ENCODE assay signal across 1 cellular context in the genomic region with DNA sequence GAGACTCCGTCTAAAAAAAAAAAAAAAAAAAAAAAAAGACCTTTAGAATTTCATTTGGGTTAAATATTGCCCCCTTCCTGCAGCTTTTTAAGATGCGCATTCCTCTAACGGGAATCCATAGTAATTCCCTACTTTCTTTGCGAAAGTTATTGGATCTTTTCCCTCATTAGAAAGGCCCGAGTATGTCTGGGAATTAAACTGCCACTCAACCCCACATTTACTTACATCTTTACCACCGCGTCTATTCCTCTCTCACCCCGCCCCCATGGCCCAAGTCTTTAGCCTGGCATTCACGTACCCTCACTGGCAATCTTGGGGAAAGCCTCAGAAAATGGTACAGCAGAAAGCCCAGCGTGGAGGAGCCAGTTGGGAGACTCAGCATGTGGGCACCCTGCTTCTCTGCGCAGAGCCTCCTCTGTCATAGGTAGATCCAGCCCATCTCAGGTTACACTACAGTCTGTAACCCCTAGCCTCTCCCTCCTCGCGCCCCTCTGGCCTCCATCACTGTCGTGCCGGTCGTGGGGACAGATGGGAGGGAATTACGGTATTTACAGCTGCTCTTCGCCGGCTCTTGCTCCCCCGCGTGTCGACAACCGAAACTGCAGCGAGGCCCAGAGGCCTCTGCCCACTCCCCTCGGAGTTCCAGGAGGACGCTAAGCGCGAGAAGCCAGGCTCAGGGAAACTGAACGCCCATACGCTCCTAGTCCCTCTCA.
TF ChIP-seq lines count a peak whose summit lies in the region.

No MANE protein-coding gene starts in this region.

TF ChIP-seq in HepG2, 621 proteins besides CTCF, POLR2A, EP300 and RAD21 (continued from another document and continues in another):
- TF ChIP-seq, protein P1, sequence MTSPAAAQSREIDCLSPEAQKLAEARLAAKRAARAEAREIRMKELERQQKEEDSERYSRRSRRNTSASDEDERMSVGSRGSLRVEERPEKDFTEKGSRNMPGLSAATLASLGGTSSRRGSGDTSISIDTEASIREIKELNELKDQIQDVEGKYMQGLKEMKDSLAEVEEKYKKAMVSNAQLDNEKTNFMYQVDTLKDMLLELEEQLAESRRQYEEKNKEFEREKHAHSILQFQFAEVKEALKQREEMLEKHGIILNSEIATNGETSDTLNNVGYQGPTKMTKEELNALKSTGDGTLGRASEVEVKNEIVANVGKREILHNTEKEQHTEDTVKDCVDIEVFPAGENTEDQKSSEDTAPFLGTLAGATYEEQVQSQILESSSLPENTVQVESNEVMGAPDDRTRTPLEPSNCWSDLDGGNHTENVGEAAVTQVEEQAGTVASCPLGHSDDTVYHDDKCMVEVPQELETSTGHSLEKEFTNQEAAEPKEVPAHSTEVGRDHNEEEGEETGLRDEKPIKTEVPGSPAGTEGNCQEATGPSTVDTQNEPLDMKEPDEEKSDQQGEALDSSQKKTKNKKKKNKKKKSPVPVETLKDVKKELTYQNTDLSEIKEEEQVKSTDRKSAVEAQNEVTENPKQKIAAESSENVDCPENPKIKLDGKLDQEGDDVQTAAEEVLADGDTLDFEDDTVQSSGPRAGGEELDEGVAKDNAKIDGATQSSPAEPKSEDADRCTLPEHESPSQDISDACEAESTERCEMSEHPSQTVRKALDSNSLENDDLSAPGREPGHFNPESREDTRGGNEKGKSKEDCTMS (CRISPR knock-in tag; conservative IDR thresholded peaks at IDR 0.05), result no peak
- peak; percentile 68 for TF ChIP-seq KDM2A (CRISPR knock-in tag; IDR thresholded peaks at IDR 0.05; ENCODE audit: borderline replicate concordance, low read depth)
- no peak for TF ChIP-seq ZNF75D (CRISPR knock-in tag; IDR thresholded peaks at IDR 0.05; ENCODE audit: borderline replicate concordance)
- peak; percentile 51; the same call in 1 of the 2 replicates for TF ChIP-seq ZNF687 (CRISPR knock-in tag; IDR thresholded peaks at IDR 0.05)
- no peak for TF ChIP-seq SSRP1 (CRISPR knock-in tag; IDR thresholded peaks at IDR 0.05)
- no peak for TF ChIP-seq ZNF251 (CRISPR knock-in tag; IDR thresholded peaks at IDR 0.05)
- TF ChIP-seq ZNF567 (CRISPR knock-in tag; IDR thresholded peaks at IDR 0.05; ENCODE audit: borderline replicate concordance), result no peak
- TF ChIP-seq, protein P2, sequence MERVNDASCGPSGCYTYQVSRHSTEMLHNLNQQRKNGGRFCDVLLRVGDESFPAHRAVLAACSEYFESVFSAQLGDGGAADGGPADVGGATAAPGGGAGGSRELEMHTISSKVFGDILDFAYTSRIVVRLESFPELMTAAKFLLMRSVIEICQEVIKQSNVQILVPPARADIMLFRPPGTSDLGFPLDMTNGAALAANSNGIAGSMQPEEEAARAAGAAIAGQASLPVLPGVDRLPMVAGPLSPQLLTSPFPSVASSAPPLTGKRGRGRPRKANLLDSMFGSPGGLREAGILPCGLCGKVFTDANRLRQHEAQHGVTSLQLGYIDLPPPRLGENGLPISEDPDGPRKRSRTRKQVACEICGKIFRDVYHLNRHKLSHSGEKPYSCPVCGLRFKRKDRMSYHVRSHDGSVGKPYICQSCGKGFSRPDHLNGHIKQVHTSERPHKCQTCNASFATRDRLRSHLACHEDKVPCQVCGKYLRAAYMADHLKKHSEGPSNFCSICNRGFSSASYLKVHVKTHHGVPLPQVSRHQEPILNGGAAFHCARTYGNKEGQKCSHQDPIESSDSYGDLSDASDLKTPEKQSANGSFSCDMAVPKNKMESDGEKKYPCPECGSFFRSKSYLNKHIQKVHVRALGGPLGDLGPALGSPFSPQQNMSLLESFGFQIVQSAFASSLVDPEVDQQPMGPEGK (CRISPR knock-in tag; IDR thresholded peaks at IDR 0.05), result 0 out of 2 replicates have a peak, but pooled peaks have one; percentile 13
- TF ChIP-seq, protein P3, sequence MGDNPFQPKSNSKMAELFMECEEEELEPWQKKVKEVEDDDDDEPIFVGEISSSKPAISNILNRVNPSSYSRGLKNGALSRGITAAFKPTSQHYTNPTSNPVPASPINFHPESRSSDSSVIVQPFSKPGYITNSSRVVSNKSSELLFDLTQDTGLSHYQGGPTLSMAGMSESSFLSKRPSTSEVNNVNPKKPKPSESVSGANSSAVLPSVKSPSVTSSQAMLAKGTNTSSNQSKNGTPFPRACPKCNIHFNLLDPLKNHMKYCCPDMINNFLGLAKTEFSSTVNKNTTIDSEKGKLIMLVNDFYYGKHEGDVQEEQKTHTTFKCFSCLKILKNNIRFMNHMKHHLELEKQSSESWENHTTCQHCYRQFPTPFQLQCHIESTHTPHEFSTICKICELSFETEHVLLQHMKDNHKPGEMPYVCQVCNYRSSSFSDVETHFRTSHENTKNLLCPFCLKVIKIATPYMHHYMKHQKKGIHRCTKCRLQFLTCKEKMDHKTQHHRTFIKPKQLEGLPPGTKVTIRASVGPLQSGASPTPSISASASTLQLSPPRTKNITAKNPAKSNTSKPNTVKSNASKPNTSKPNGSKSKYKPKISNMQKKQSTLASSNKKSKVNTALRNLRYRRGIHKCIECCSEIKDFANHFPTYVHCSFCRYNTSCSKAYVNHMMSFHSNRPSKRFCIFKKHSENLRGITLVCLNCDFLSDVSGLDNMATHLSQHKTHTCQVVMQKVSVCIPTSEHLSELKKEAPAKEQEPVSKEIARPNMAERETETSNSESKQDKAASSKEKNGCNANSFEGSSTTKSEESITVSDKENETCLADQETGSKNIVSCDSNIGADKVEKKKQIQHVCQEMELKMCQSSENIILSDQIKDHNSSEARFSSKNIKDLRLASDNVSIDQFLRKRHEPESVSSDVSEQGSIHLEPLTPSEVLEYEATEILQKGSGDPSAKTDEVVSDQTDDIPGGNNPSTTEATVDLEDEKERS (CRISPR knock-in tag; IDR thresholded peaks at IDR 0.05), result no peak
- no peak for TF ChIP-seq ZNF770 (CRISPR knock-in tag; IDR thresholded peaks at IDR 0.05)
- peak; percentile 30 for TF ChIP-seq YY1 (IDR thresholded peaks at IDR 0.05; ENCODE audit: insufficient read depth, insufficient replicate concordance, low read depth, low read length)
- peak; percentile 99 for TF ChIP-seq GZF1 (CRISPR knock-in tag; IDR thresholded peaks at IDR 0.05)
- no peak for TF ChIP-seq ISL2 (CRISPR knock-in tag; IDR thresholded peaks at IDR 0.05)
- TF ChIP-seq NBN (conservative IDR thresholded peaks at IDR 0.05), result no peak
- no peak for TF ChIP-seq LCORL (IDR thresholded peaks at IDR 0.05)
- TF ChIP-seq LCORL (CRISPR knock-in tag; IDR thresholded peaks at IDR 0.05), result no peak
- TF ChIP-seq ZNF788 (CRISPR knock-in tag; IDR thresholded peaks at IDR 0.05; ENCODE audit: borderline replicate concordance), result 0 out of 2 replicates have a peak, but pooled peaks have one; percentile 49
- TF ChIP-seq NRL (CRISPR knock-in tag; IDR thresholded peaks at IDR 0.05; ENCODE audit: borderline replicate concordance), result peak; percentile 44; the same call in 1 of the 2 replicates
- 0 out of 2 replicates have a peak, but pooled peaks have one; percentile 18 for TF ChIP-seq MAZ (IDR thresholded peaks at IDR 0.05; ENCODE audit: borderline replicate concordance, low read depth, low read length)
- TF ChIP-seq MAZ (CRISPR knock-in tag; IDR thresholded peaks at IDR 0.05; ENCODE audit: low read depth), result no peak
- TF ChIP-seq ZBTB7A (CRISPR knock-in tag; IDR thresholded peaks at IDR 0.05), result peak; percentile 39; the same call in 1 of the 2 replicates
- TF ChIP-seq MLXIP (CRISPR knock-in tag; IDR thresholded peaks at IDR 0.05; ENCODE audit: borderline replicate concordance), result no peak
- 0 out of 2 replicates have a peak, but pooled peaks have one; percentile 32 for TF ChIP-seq PITX1 (CRISPR knock-in tag; IDR thresholded peaks at IDR 0.05)
- no peak for TF ChIP-seq ZNF33A (CRISPR knock-in tag; IDR thresholded peaks at IDR 0.05; ENCODE audit: borderline replicate concordance)
- TF ChIP-seq SMC3 (IDR thresholded peaks at IDR 0.05; ENCODE audit: low read length), result peak; percentile 38; the same call in 1 of the 2 replicates
- TF ChIP-seq ZNF280B (CRISPR knock-in tag; IDR thresholded peaks at IDR 0.05; ENCODE audit: borderline replicate concordance), result peak; percentile 43; the same call in 1 of the 2 replicates
